Comparison of ENCODE assay signal across 1 cellular context in genomic region chr16:50285406-50286003, GRCh38.
A peak's percentile ranks its signal among the peaks of the same experiment; 100 is the strongest.
TF ChIP-seq lines count a peak whose summit lies in the region.

No MANE protein-coding gene starts in this region.

TF ChIP-seq in IMR-90, 13 proteins besides CTCF, POLR2A, EP300 and RAD21:
- TF ChIP-seq SMC3 (IDR thresholded peaks at IDR 0.05; ENCODE audit: low read depth, low read length) (no peak), CEBPB (IDR thresholded peaks at IDR 0.05; ENCODE audit: low read depth, low read length) (peak; percentile 49; the same call in 1 of the 2 replicates), NFE2L2 (IDR thresholded peaks at IDR 0.05; ENCODE audit: low read depth, low read length) (no peak)
